21 cellular contexts compared by ENCODE assay signal in the genomic region with DNA sequence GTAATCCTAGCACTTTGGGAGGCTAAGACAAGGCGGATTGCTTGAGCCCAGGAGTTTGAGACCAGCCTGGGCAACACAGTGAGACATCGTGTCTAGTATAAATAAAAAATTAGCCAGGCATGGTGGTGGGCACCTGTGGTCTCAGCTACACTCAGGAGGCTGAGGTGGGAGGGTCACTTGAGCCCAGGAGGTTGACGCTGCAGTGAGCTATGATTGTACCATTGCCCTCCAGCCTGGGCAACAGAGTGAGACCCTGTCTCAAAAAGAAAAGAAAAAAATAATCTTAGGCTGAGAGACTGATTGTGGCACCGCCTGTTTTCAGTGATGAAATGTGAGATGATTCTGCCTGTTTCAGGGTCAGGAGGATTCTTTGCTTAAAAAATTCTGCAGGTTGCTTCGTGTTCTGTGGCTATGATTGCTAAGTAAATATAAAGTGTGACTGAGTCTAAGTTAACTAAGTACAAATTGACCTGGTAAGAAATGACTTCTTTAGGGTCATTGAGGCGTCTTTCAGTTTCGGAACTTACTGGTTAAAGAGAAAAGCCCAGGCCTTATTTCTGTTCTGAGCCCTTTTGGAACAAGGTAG.
DNase-seq lines count a peak whose midpoint lies in the region; ATAC-seq and TF ChIP-seq lines count a peak whose summit lies in the region.
"Had no signal": no experiment of that assay in that cellular context is flagged by ENCODE, and none has a peak within 500 bp of the region (broad histone marks: within the 10 kb centered on the region; RNA-seq: fewer than 3 reads in every experiment).

No MANE protein-coding gene starts in this region.

- no peak overlapping the region for H2BK20ac ChIP-seq in IMR-90 (ENCODE audit: low read depth, low read length)

- no peak for ATAC-seq in activated naive CD4-positive, alpha-beta T cell treated with anti-CD3 and anti-CD28 coated beads, Interleukin-2, amount 50 U/mL, for 72 hours
- ATAC-seq in IMR-90 (ENCODE audit: low read depth) (no peak), HG02885 (IDR thresholded peaks at IDR 0.05; ENCODE audit: poor library complexity, unreplicated experiment) (no peak)
- no peak for ATAC-seq in stimulated activated memory B cell treated with anti-CD40 and anti-IgM and Interleukin-4, amounts not matched to agents 10 μg/mL and 1 μg/mL and 100 μg/mL, for 72 hours
- ATAC-seq: PC-3 had no signal

- no peak overlapping the region for H3K4me3 ChIP-seq in IMR-90 (ENCODE audit: insufficient read depth, low read depth, low read length)
- H3K4me3 ChIP-seq: BLaER1, hepatocyte had no signal

- no peak overlapping the region for H3K56ac ChIP-seq in IMR-90 (ENCODE audit: extremely low read depth, insufficient read depth, low read length)

- BruUV-seq in IMR-90 (replicated peaks; lab: Mats Ljungman, UMichigan), result no TSS peak

- peaks cover 22% of the 10 kb centered on the region for H3K36me3 ChIP-seq in IMR-90 (ENCODE audit: control insufficient read depth, insufficient read depth, low read length)

- no peak for TF ChIP-seq POLR2A in IMR-90 (IDR thresholded peaks at IDR 0.05; ENCODE audit: low read depth, low read length)

- H2BK120ac ChIP-seq in IMR-90 (ENCODE audit: low read depth, low read length), result peak overlapping the region; percentile 61; the same call in 1 of the 2 replicates

- dilution Hi-C loops in IMR-90 (cut with HindIII; ENCODE audit: low sequenced_read_pairs, unreplicated experiment), result no loop called here

- no peak for TF ChIP-seq CTCF in IMR-90 (conservative IDR thresholded peaks at IDR 0.05; ENCODE audit: low read depth, low read length)

- no peak overlapping the region for H4K8ac ChIP-seq in IMR-90 (ENCODE audit: low read depth in 2 of 2, low read length in 2 of 2)

- peaks cover 0 to 4% of the 10 kb centered on the region in 2 experiments; a peak in 3 of 4 replicates for H3K79me1 ChIP-seq in IMR-90 (ENCODE audit: low read depth in 1 of 2, low read length in 2 of 2)

- in situ Hi-C loops in IMR-90 (cut with MboI; ENCODE audit: low sequenced_read_pairs), result no loop called here

- no peaks in the 10 kb centered on the region for H3K9me3 Mint-ChIP-seq in activated naive CD4-positive, alpha-beta T cell treated with anti-CD3 and anti-CD28 coated beads, Interleukin-2, amount 50 U/mL, for 72 hours
- no peaks in the 10 kb centered on the region for H3K9me3 Mint-ChIP-seq in stimulated activated memory B cell treated with anti-CD40 and anti-IgM and Interleukin-4, amounts not matched to agents 10 μg/mL and 1 μg/mL and 100 μg/mL, for 72 hours

- H3K36me3 Mint-ChIP-seq in activated naive CD4-positive, alpha-beta T cell treated with anti-CD3 and anti-CD28 coated beads, Interleukin-2, amount 50 U/mL, for 72 hours, result peaks cover 9 to 25% of the 10 kb centered on the region in 2 donors
- peaks cover 91% of the 10 kb centered on the region for H3K36me3 Mint-ChIP-seq in stimulated activated memory B cell treated with anti-CD40 and anti-IgM and Interleukin-4, amounts not matched to agents 10 μg/mL and 1 μg/mL and 100 μg/mL, for 72 hours

- H3K4me1 ChIP-seq in IMR-90 (ENCODE audit: control insufficient read depth, insufficient read depth, low read length), result peaks cover 20% of the 10 kb centered on the region

- H3K18ac ChIP-seq in IMR-90 (ENCODE audit: low read depth, low read length), result no peak overlapping the region

- H3K4ac ChIP-seq in IMR-90 (ENCODE audit: low read depth, low read length), result no peak overlapping the region; the same call in 1 of the 2 replicates

- no peak overlapping the region for H2AK5ac ChIP-seq in IMR-90 (ENCODE audit: low read depth, low read length)

- POLR2A ChIA-PET in IMR-90 (lab: Charles Lee; ENCODE audit: unreplicated experiment), result no interaction called here

- H3K27me3 ChIP-seq in IMR-90 (ENCODE audit: control insufficient read depth, insufficient read depth, low read length), result no peaks in the 10 kb centered on the region
- H3K27me3 ChIP-seq: BLaER1, hepatocyte had no signal

- TF ChIP-seq RAD21 in IMR-90 (IDR thresholded peaks at IDR 0.05; ENCODE audit: low read length), result no peak

- DNase-seq in activated naive CD4-positive, alpha-beta T cell treated with anti-CD3 and anti-CD28 coated beads, Interleukin-2, amount 50 U/mL, for 72 hours (ENCODE audit: low spot score in 2 of 2), result no peak
- DNase-seq in activated naive CD4-positive, alpha-beta T cell treated with anti-CD3 and anti-CD28 coated beads, Interleukin-2, amount 50 U/mL, for 16 hours, result no peak
- DNase-seq in IMR-90, result no peak
- no peak for DNase-seq in epithelial cell of prostate (ENCODE audit: low read depth, low spot score)
- DNase-seq in stimulated activated CD4-positive, alpha-beta T cell treated with anti-CD3 and anti-CD28 coated beads, Interleukin-1b, Interleukin-23, amount 100 ng/mL, for 48 hours, result no peak
- DNase-seq in NCI-H226, result no peak
- DNase-seq: ACHN; activated CD8-positive, alpha-beta memory T cell treated with anti-CD3 and anti-CD28 coated beads, Interleukin-2, amount 50 U/mL, for 4 hours; activated effector memory CD4-positive, alpha-beta T cell treated with anti-CD3 and anti-CD28 coated beads, Interleukin-2, amount 50 U/mL, for 16 hours; cortex of kidney; NCI-H1048; NCI-H187 treated with DMSO at 0.1 percent for 48 hours; NCI-H82; nucleus accumbens; PC-3; SHP77 treated with DMSO at 0.1 percent for 48 hours; stimulated activated CD4-positive, alpha-beta T cell treated with anti-CD3 and anti-CD28 coated beads, Interleukin-4, amount 100 ng/mL, for 4 hours had no signal

- 0 out of 2 replicates have a peak overlapping the region, but pooled peaks have one; percentile 40 for H3K14ac ChIP-seq in IMR-90 (replicated peaks; ENCODE audit: low read depth, low read length)

- no peak overlapping the region for H2BK5ac ChIP-seq in IMR-90 (ENCODE audit: low read depth, low read length, poor library complexity, severe bottlenecking)

- H3K4me2 ChIP-seq in IMR-90 (ENCODE audit: low read depth, low read length), result no peak overlapping the region
- H3K4me2 ChIP-seq: BLaER1, hepatocyte had no signal

- no peaks in the 10 kb centered on the region for H3K9me3 ChIP-seq in IMR-90 (ENCODE audit: control insufficient read depth, insufficient read depth, low read length)
- H3K9me3 ChIP-seq: BLaER1 had no signal

- H3K23ac ChIP-seq in IMR-90 (ENCODE audit: low read depth, low read length), result no peak overlapping the region

- H4K20me1 ChIP-seq in IMR-90 (ENCODE audit: insufficient read depth, low read length), result no peaks in the 10 kb centered on the region
- H4K20me1 ChIP-seq: BLaER1 had no signal

- 83% methylated on average over 2 of the region's 7 CpGs; no CpG with 5 or more reads in 1 of the 2 experiments for WGBS in IMR-90 (ENCODE audit: extremely low coverage in 2 of 2, insufficient read length in 1 of 2), 2 experiments

- 0 out of 3 replicates have a peak overlapping the region, but pooled peaks have one; percentile 21 for H2BK15ac ChIP-seq in IMR-90 (ENCODE audit: low read depth, low read length)

- peaks cover 54% of the 10 kb centered on the region for H3K4me1 Mint-ChIP-seq in stimulated activated memory B cell treated with anti-CD40 and anti-IgM and Interleukin-4, amounts not matched to agents 10 μg/mL and 1 μg/mL and 100 μg/mL, for 72 hours

- H3K27ac Mint-ChIP-seq in activated naive CD4-positive, alpha-beta T cell treated with anti-CD3 and anti-CD28 coated beads, Interleukin-2, amount 50 U/mL, for 72 hours, result peak overlapping the region; percentile 17 to 96
- peak overlapping the region; percentile 82 for H3K27ac Mint-ChIP-seq in stimulated activated memory B cell treated with anti-CD40 and anti-IgM and Interleukin-4, amounts not matched to agents 10 μg/mL and 1 μg/mL and 100 μg/mL, for 72 hours

- H4K5ac ChIP-seq in IMR-90 (ENCODE audit: low read depth, low read length), result no peak overlapping the region

- intact Hi-C loops in IMR-90 (cut with micrococcal nuclease), result loop anchor here (2.0 kb wide), 1 partner anchor 49 kb away; no protein-coding TSS in a partner anchor

- no peak overlapping the region for H3K27ac ChIP-seq in IMR-90 (ENCODE audit: insufficient read depth, low read length)
- peak overlapping the region; percentile 20 for H3K27ac ChIP-seq in epithelial cell of prostate
- H3K27ac ChIP-seq: BLaER1 had no signal

- H3K27me3 Mint-ChIP-seq in stimulated activated memory B cell treated with anti-CD40 and anti-IgM and Interleukin-4, amounts not matched to agents 10 μg/mL and 1 μg/mL and 100 μg/mL, for 72 hours, result no peaks in the 10 kb centered on the region

- no peak overlapping the region for H3K9ac ChIP-seq in IMR-90 (ENCODE audit: low read depth, low read length)
- H3K9ac ChIP-seq: BLaER1 had no signal

- H2AFZ ChIP-seq in IMR-90 (replicated peaks; ENCODE audit: low read length, poor library complexity), result no peak overlapping the region
- H2AFZ ChIP-seq: hepatocyte had no signal

- no peak overlapping the region for H4K91ac ChIP-seq in IMR-90 (ENCODE audit: insufficient read depth, low read depth, low read length)

- no peak overlapping the region for H3K4me3 Mint-ChIP-seq in stimulated activated memory B cell treated with anti-CD40 and anti-IgM and Interleukin-4, amounts not matched to agents 10 μg/mL and 1 μg/mL and 100 μg/mL, for 72 hours

- peaks cover 27% of the 10 kb centered on the region for H3K9me1 ChIP-seq in IMR-90 (ENCODE audit: insufficient read depth, low read length)

- H2AK9ac ChIP-seq in IMR-90 (replicated peaks; ENCODE audit: low read depth, low read length, poor library complexity), result no peak overlapping the region

- CTCF ChIA-PET in IMR-90 (lab: Yijun Ruan, JAX), result interaction anchor here (0.9 kb wide), 1 partner anchor 27 kb away, joined by 3 read pairs; no protein-coding TSS in a partner anchor

TF ChIP-seq in IMR-90, 13 proteins besides CTCF, POLR2A, EP300 and RAD21:
- TF ChIP-seq RCOR1 (IDR thresholded peaks at IDR 0.05; ENCODE audit: insufficient replicate concordance, low read length), result no peak
- TF ChIP-seq, protein P1, sequence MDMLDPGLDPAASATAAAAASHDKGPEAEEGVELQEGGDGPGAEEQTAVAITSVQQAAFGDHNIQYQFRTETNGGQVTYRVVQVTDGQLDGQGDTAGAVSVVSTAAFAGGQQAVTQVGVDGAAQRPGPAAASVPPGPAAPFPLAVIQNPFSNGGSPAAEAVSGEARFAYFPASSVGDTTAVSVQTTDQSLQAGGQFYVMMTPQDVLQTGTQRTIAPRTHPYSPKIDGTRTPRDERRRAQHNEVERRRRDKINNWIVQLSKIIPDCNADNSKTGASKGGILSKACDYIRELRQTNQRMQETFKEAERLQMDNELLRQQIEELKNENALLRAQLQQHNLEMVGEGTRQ (IDR thresholded peaks at IDR 0.05; ENCODE audit: low read depth, low read length), result no peak
TF ChIP-seq in IMR-90: peak in this region for 0.
